In genomic region chr5:2709996-2710689, GRCh38 we compare ENCODE assay signal across 18 cellular contexts. TPM values are rescaled to one million over a fixed set of nuclear protein-coding genes. Genes with fewer than 3 reads are reported as not detected.
A peak's percentile ranks its signal among the peaks of the same experiment; 100 is the strongest.
DNase-seq lines count a peak whose midpoint lies in the region; ATAC-seq and TF ChIP-seq lines count a peak whose summit lies in the region.
"Had no signal": no experiment of that assay in that cellular context is flagged by ENCODE, and none has a peak within 500 bp of the region (broad histone marks: within the 10 kb centered on the region; RNA-seq: fewer than 3 reads in every experiment).

No MANE protein-coding gene starts in this region.

- H3K4ac ChIP-seq in trophoblast cell (ENCODE audit: low read depth, low read length) = no peak overlapping the region

- no peak overlapping the region for H2BK120ac ChIP-seq in trophoblast cell (ENCODE audit: insufficient read depth, low read length, poor library complexity)

- no peaks in the 10 kb centered on the region for H3K9me3 ChIP-seq in RWPE2 (ENCODE audit: severe bottlenecking)
- H3K9me3 ChIP-seq in trophoblast cell (ENCODE audit: insufficient read depth, low read depth, low read length) = no peaks in the 10 kb centered on the region
- no peaks in the 10 kb centered on the region for H3K9me3 ChIP-seq in upper lobe of right lung
- H3K9me3 ChIP-seq: BLaER1 treated with 17β-estradiol and CSF1 and Interleukin-3, amounts not matched to agents 10 nM and 100 nM had no signal

- H3K4me2 ChIP-seq in trophoblast cell (ENCODE audit: low read length) = no peak overlapping the region
- H3K4me2 ChIP-seq: BLaER1 treated with 17β-estradiol and CSF1 and Interleukin-3, amounts not matched to agents 10 nM and 100 nM had no signal

- TF ChIP-seq CTCF in RWPE2 (IDR thresholded peaks at IDR 0.05; ENCODE audit: poor library complexity, severe bottlenecking) (no peak), upper lobe of right lung (IDR thresholded peaks at IDR 0.05) (no peak)

- H3K23ac ChIP-seq in trophoblast cell (ENCODE audit: low read length) = no peak overlapping the region

- peaks cover 3% of the 10 kb centered on the region for H3K27me3 ChIP-seq in RWPE2 (ENCODE audit: insufficient read depth, poor library complexity, severe bottlenecking)
- peaks cover 2% of the 10 kb centered on the region for H3K27me3 ChIP-seq in trophoblast cell (ENCODE audit: insufficient read depth, low read length)
- no peaks in the 10 kb centered on the region for H3K27me3 ChIP-seq in upper lobe of right lung
- H3K27me3 ChIP-seq: BLaER1 treated with 17β-estradiol and CSF1 and Interleukin-3, amounts not matched to agents 10 nM and 100 nM had no signal

- H3K79me2 ChIP-seq in trophoblast cell (ENCODE audit: control insufficient read depth, insufficient read depth, low read length, poor library complexity) = no peaks in the 10 kb centered on the region

- H4K12ac ChIP-seq in trophoblast cell (ENCODE audit: low read depth, low read length) = no peak overlapping the region

- H2BK12ac ChIP-seq in trophoblast cell (ENCODE audit: low read length) = no peak overlapping the region

- H2AFZ ChIP-seq in trophoblast cell (ENCODE audit: insufficient read depth, low read length, poor library complexity) = no peak overlapping the region

- H2BK5ac ChIP-seq in trophoblast cell (ENCODE audit: low read depth, low read length, poor library complexity) = no peak overlapping the region

- H3K36me3 ChIP-seq in RWPE2 (ENCODE audit: low read depth) (no peaks in the 10 kb centered on the region), trophoblast cell (ENCODE audit: control insufficient read depth in 1 of 2, insufficient read depth in 2 of 2, low read length in 2 of 2) (no peaks in the 10 kb centered on the region), upper lobe of right lung (no peaks in the 10 kb centered on the region)
- H3K36me3 ChIP-seq: BLaER1 treated with 17β-estradiol and CSF1 and Interleukin-3, amounts not matched to agents 10 nM and 100 nM had no signal

- H3K4me3 ChIP-seq in RWPE2 (ENCODE audit: severe bottlenecking) = no peak overlapping the region
- no peak overlapping the region for H3K4me3 ChIP-seq in trophoblast cell (ENCODE audit: low read depth, low read length)
- no peak overlapping the region for H3K4me3 ChIP-seq in upper lobe of right lung
- H3K4me3 ChIP-seq: BLaER1 treated with 17β-estradiol and CSF1 and Interleukin-3, amounts not matched to agents 10 nM and 100 nM; K562 had no signal

- H3K4me1 ChIP-seq in RWPE2 (ENCODE audit: insufficient read depth, poor library complexity, severe bottlenecking) (no peaks in the 10 kb centered on the region), trophoblast cell (ENCODE audit: control insufficient read depth in 1 of 2, insufficient read depth in 2 of 2, low read length in 2 of 2) (no peaks in the 10 kb centered on the region), upper lobe of right lung (no peaks in the 10 kb centered on the region)

- H3K18ac ChIP-seq in trophoblast cell (ENCODE audit: low read length) = no peak overlapping the region

- intact Hi-C loops in upper lobe of right lung (cut with DNase I) = no loop called here

- H4K8ac ChIP-seq in trophoblast cell (ENCODE audit: low read depth, low read length) = no peak overlapping the region

- no CpG with 5 or more reads among the region's 16 CpGs for WGBS in trophoblast cell (ENCODE audit: extremely low coverage, insufficient coverage, insufficient read length)

- H2AK5ac ChIP-seq in trophoblast cell (ENCODE audit: low read length) = no peak overlapping the region

- no peak overlapping the region for H4K91ac ChIP-seq in trophoblast cell (ENCODE audit: low read depth, low read length)

- H3K14ac ChIP-seq in trophoblast cell (ENCODE audit: low read length) = no peak overlapping the region

- no peaks in the 10 kb centered on the region for H3K79me1 ChIP-seq in trophoblast cell (ENCODE audit: low read length)

- ATAC-seq in RWPE2 (ENCODE audit: low read depth) (no peak), upper lobe of right lung (no peak)

- H3K27ac ChIP-seq in RWPE2 (ENCODE audit: poor library complexity, severe bottlenecking) (no peak overlapping the region), trophoblast cell (ENCODE audit: low read depth, low read length) (no peak overlapping the region), upper lobe of right lung (no peak overlapping the region)
- H3K27ac ChIP-seq: BLaER1 treated with 17β-estradiol and CSF1 and Interleukin-3, amounts not matched to agents 10 nM and 100 nM; HL-60 had no signal

- no peak overlapping the region for H3K9ac ChIP-seq in trophoblast cell (ENCODE audit: low read length)
- H3K9ac ChIP-seq: BLaER1 treated with 17β-estradiol and CSF1 and Interleukin-3, amounts not matched to agents 10 nM and 100 nM had no signal

- DNase-seq in NCI-H748 (lab: John Stamatoyannopoulos, UW; ENCODE audit: unreplicated experiment) (peak; percentile 35), NCI-H748 treated with DMSO at 0.1 percent for 48 hours (lab: John Stamatoyannopoulos, UW) (no peak), RWPE2 (ENCODE audit: low spot score) (peak; percentile 38), trophoblast cell (peak; percentile 92), upper lobe of right lung (no peak), nucleus accumbens (lab: John Stamatoyannopoulos, UW) (no peak), middle frontal gyrus (ENCODE audit: extremely low spot score, low spot score) (no peak)
- DNase-seq: CD4-positive, CD25-positive, alpha-beta regulatory T cell; DMS 273 treated with DMSO at 0.1 percent for 48 hours; DMS79 treated with DMSO at 0.1 percent for 48 hours; GDM1; HCEC 1CT; HFFc6 had no signal

RNA-seq across cellular contexts. Expression of gene IRX2, which starts 41.3 kb away (rescaled TPM):
- polyA plus RNA-seq in trophoblast cell (2013) = 10.2 and 10.7 TPM in 2 replicates
- total RNA-seq in upper lobe of right lung = 56.4 TPM
- total RNA-seq: A172; CD4-positive, CD25-positive, alpha-beta regulatory T cell; H4 had no signal
- polyA plus RNA-seq: CD4-positive, CD25-positive, alpha-beta regulatory T cell; K562 had no signal

Comparison
In these comparisons a context has a peak if more than half of its experiments do, and no peak if none do; other contexts are left out.
1. DNase-seq: peak in NCI-H748 (single experiment), RWPE2 (single experiment) and trophoblast cell (2 of 2); none in NCI-H748 treated with DMSO at 0.1 percent for 48 hours (single experiment), upper lobe of right lung (single experiment), nucleus accumbens (0 of 56) and middle frontal gyrus (single experiment).